In the genomic region with DNA sequence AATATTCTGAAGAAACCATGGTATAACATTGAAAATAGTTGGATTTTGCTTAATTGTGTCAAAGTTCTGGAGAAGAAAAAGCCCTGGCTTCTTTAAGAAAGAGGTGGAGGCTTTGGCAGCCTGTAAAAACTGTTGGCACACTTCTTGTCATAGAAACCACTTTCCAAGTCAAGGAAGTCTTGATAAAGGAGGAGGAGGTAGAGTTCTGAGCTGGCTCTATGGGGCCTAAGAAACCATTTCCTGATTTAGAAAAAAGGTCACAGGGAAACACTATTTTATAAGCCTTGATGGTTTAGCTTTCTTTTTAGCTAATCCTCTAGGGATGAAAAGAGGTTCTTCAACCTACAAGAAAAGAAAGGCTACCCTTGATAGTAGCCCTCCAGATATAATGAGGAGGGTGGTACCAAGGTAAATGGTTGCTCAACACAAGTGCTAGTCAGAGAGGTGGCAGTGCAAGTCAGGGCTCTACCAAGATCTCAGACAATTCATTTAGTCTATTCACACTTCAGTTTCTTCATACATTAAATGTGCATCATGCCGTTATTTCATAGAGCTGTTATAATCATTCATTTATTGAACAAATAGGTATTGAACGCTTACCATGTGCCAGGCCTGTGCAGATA, we compare ENCODE assay signal across 24 cellular contexts.
A peak's percentile ranks its signal among the peaks of the same experiment; 100 is the strongest.
DNase-seq lines count a peak whose midpoint lies in the region; ATAC-seq and TF ChIP-seq lines count a peak whose summit lies in the region.
"Had no signal": no experiment of that assay in that cellular context is flagged by ENCODE, and none has a peak within 500 bp of the region (broad histone marks: within the 10 kb centered on the region; RNA-seq: fewer than 3 reads in every experiment).

No MANE protein-coding gene starts in this region.

- H3K9me3 ChIP-seq in BLaER1 (peaks cover 4% of the 10 kb centered on the region; the same call in 1 of the 2 replicates), KOPT-K1 (ENCODE audit: insufficient read depth, low read length, poor library complexity, severe bottlenecking) (peaks cover 14% of the 10 kb centered on the region), right lobe of liver (no peaks in the 10 kb centered on the region)
- H3K9me3 ChIP-seq: HAP-1, sigmoid colon, uterus had no signal

- H3K27ac ChIP-seq in BLaER1 = peak overlapping the region; percentile 32; the same call in 1 of the 2 replicates
- H3K27ac ChIP-seq in KOPT-K1 (ENCODE audit: low read depth, low read length, poor library complexity, severe bottlenecking) = peak overlapping the region; percentile 47
- no peak overlapping the region for H3K27ac ChIP-seq in right lobe of liver
- H3K27ac ChIP-seq: C4-2B, cardiac muscle cell, dorsolateral prefrontal cortex, sigmoid colon, uterus had no signal

- H3K4me2 ChIP-seq in BLaER1 = peak overlapping the region; percentile 49

- H3K9ac ChIP-seq in BLaER1 = no peak overlapping the region

- DNase-seq in NOMO-1 treated with DMSO at 0.1 percent for 48 hours (lab: John Stamatoyannopoulos, UW; ENCODE audit: unreplicated experiment) (peak; percentile 27), retina (no peak), right lobe of liver (no peak), lower leg skin (ENCODE audit: low spot score in 2 of 2) (no peak), HPDE6-E6E7 (ENCODE audit: extremely low spot score) (no peak)
- DNase-seq: activated naive CD4-positive, alpha-beta T cell treated with anti-CD3 and anti-CD28 coated beads for 36 hours; activated T-cell treated with anti-CD3 and anti-CD28 coated beads, Interleukin-2, amount 50 U/mL, for 4 hours; Calu3; dorsolateral prefrontal cortex; KG1; left ventricle myocardium superior; NCI-H1105 treated with DMSO at 0.1 percent for 48 hours; NCI-H2081; NCI-H510A treated with DMSO at 0.1 percent for 48 hours; sigmoid colon; substantia nigra; T1000; uterus had no signal

- peaks cover 44% of the 10 kb centered on the region for H3K4me1 ChIP-seq in BLaER1
- peaks cover 0 to 11% (median 4%) of the 10 kb centered on the region in 4 donors for H3K4me1 ChIP-seq in right lobe of liver
- H3K4me1 ChIP-seq: HAP-1 had no signal

- H3K36me3 ChIP-seq in BLaER1 (no peaks in the 10 kb centered on the region), KOPT-K1 (ENCODE audit: insufficient read depth, low read length) (no peaks in the 10 kb centered on the region), right lobe of liver (no peaks in the 10 kb centered on the region)
- H3K36me3 ChIP-seq: cardiac muscle cell, HAP-1, sigmoid colon, uterus had no signal

- TF ChIP-seq CTCF in right lobe of liver (IDR thresholded peaks at IDR 0.05) (no peak), lower leg skin (IDR thresholded peaks at IDR 0.05) (no peak)

- H3K27me3 ChIP-seq in BLaER1 (no peaks in the 10 kb centered on the region), right lobe of liver (no peaks in the 10 kb centered on the region)
- H3K27me3 ChIP-seq: cardiac muscle cell, dorsolateral prefrontal cortex, sigmoid colon, uterus had no signal

- no peak for TF ChIP-seq POLR2A in right lobe of liver (IDR thresholded peaks at IDR 0.05)
- no peak for TF ChIP-seq POLR2A in lower leg skin (IDR thresholded peaks at IDR 0.05)

- ATAC-seq in esophagus mucosa = peak; percentile 28
- no peak for ATAC-seq in right lobe of liver
- ATAC-seq: activated T-cell treated with anti-CD3 and anti-CD28 coated beads, Interleukin-2, amount 50 U/mL, for 4 hours; left ventricle myocardium superior had no signal

- H3K4me3 ChIP-seq in BLaER1 = no peak overlapping the region
- no peak overlapping the region for H3K4me3 ChIP-seq in right lobe of liver
- no peak overlapping the region for H3K4me3 ChIP-seq in lower leg skin (ENCODE audit: low read depth, poor library complexity, severe bottlenecking)
- H3K4me3 ChIP-seq: cardiac muscle cell, dorsolateral prefrontal cortex, HAP-1, sigmoid colon, uterus had no signal

- WGBS in right lobe of liver (ENCODE audit: insufficient coverage, low coverage, low lambda C conversion rate, missing lambda C conversion rate) = 94% methylated on average over 2 of the region's 2 CpGs
- 88 to 95% methylated on average over 2 of the region's 2 CpGs for WGBS in lower leg skin, 2 donors

- intact Hi-C loops in right lobe of liver (cut with DNase I) = no loop called here
- intact Hi-C loops in lower leg skin (cut with DNase I; ENCODE audit: low total_unique reads) = no loop called here

- no peaks in the 10 kb centered on the region for H4K20me1 ChIP-seq in BLaER1

Comparison
In these comparisons a context has a peak if more than half of its experiments do, and no peak if none do; other contexts are left out.
1. H3K27ac ChIP-seq: peak in BLaER1 (single experiment) and KOPT-K1 (single experiment); none in right lobe of liver (0 of 3).